ENCODE assay signal across 1 cellular context in genomic region chr1:235074335-235075120, GRCh38.
TF ChIP-seq lines count a peak whose summit lies in the region.

No MANE protein-coding gene starts in this region.

TF ChIP-seq in GM23338, 12 proteins besides CTCF, POLR2A, EP300 and RAD21 (continued from another document):
- TF ChIP-seq ZNF462 (CRISPR knock-in tag; IDR thresholded peaks at IDR 0.05) (no peak), CREB1 (CRISPR knock-in tag; IDR thresholded peaks at IDR 0.05; ENCODE audit: low read depth) (no peak), ZNF114 (CRISPR knock-in tag; IDR thresholded peaks at IDR 0.05) (no peak), JUNB (IDR thresholded peaks at IDR 0.05; ENCODE audit: unreplicated experiment) (no peak), NANOG (IDR thresholded peaks at IDR 0.05; ENCODE audit: borderline replicate concordance) (no peak), REST (IDR thresholded peaks at IDR 0.05; ENCODE audit: unreplicated experiment) (no peak), POLR2AphosphoS5 (IDR thresholded peaks at IDR 0.05; ENCODE audit: low read depth) (no peak)
